Comparison of ENCODE assay signal across 8 cellular contexts in the genomic region with DNA sequence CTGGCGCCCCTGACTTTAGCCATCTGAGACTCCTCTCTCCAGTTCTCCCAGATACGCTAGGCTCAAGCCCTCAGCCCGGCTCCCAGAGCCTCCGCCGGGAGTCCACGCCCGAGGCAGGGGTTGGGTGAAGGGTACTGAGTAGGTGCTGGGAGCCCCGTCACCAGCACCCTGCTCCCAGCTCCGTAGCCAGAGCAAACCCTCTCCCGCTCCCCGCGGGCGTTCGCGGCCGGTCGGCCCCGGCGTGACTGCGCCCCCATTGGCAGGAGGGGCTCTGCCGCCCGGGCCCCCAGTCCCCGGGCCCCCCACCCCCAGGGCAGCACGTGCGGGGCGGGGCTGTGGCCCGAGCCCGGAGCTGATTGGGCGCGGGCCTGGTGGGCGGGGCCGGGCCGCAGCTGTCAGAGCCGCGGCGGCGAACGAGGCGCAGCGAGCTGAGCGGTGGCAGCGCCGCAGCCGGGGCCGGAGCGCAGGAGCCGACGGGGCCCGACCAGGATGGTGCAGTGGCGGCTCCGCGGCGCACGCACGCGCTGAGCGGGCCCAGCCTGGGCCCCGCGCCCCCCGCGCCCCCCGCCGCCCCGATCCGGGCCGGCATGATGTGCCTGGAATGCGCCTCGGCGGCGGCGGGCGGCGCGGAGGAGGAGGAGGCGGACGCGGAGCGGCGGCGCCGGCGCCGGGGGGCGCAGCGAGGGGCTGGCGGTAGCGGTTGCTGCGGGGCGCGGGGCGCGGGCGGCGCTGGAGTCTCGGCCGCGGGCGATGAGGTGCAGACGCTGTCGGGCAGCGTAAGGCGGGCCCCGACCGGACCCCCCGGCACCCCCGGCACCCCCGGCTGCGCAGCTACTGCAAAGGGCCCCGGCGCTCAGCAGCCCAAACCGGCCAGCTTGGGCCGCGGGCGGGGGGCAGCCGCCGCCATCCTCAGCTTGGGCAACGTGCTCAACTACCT. TPM values are rescaled to one million over a fixed set of nuclear protein-coding genes. Genes with fewer than 3 reads are reported as not detected.
DNase-seq lines count a peak whose midpoint lies in the region; ATAC-seq and TF ChIP-seq lines count a peak whose summit lies in the region.

A gene with protein sequence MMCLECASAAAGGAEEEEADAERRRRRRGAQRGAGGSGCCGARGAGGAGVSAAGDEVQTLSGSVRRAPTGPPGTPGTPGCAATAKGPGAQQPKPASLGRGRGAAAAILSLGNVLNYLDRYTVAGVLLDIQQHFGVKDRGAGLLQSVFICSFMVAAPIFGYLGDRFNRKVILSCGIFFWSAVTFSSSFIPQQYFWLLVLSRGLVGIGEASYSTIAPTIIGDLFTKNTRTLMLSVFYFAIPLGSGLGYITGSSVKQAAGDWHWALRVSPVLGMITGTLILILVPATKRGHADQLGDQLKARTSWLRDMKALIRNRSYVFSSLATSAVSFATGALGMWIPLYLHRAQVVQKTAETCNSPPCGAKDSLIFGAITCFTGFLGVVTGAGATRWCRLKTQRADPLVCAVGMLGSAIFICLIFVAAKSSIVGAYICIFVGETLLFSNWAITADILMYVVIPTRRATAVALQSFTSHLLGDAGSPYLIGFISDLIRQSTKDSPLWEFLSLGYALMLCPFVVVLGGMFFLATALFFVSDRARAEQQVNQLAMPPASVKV (plus strand): TSS at position 421 of the 937 bp plus-strand sequence. CDS start 167 bp downstream, at position 588.

- ATAC-seq in GM18498 (IDR thresholded peaks at IDR 0.05; ENCODE audit: unreplicated experiment), result peak; percentile 69
- peak; percentile 88 to 92 for ATAC-seq in right cardiac atrium
- peak; percentile 90 for ATAC-seq in upper lobe of right lung

- H3K4me3 ChIP-seq in right cardiac atrium (ENCODE audit: low read length) (peak within 1 kb of the TSS; percentile 57), upper lobe of right lung (peak within 1 kb of the TSS; percentile 55)

- intact Hi-C loops in right cardiac atrium (cut with DNase I), result no loop called here
- intact Hi-C loops in posterior cingulate gyrus (cut with DNase I), result loop anchor here (10.0 kb wide), 1 partner anchor 74 kb away; no protein-coding TSS in a partner anchor
- intact Hi-C loops in upper lobe of right lung (cut with DNase I), result no loop called here

- DNase-seq in HuH-7 (ENCODE audit: low spot score), result peak; percentile 79
- DNase-seq in T follicular helper cell (ENCODE audit: low read depth), result peak; percentile 44
- peak in 51 of 56 donors; percentile 23 to 88 (median 68) for DNase-seq in amygdala (lab: John Stamatoyannopoulos, UW)
- DNase-seq in right cardiac atrium, result peak; percentile 72 to 93 (median 89)
- peak; percentile 72 to 98 (median 80) for DNase-seq in posterior cingulate gyrus
- DNase-seq in upper lobe of right lung, result peak; percentile 86
- no peak for DNase-seq in NCI-H2107 (lab: John Stamatoyannopoulos, UW)

- H3K4me1 ChIP-seq in right cardiac atrium (ENCODE audit: control insufficient read depth, insufficient read depth, low read length), result no peaks in the 10 kb centered on the region
- peaks cover 30% of the 10 kb centered on the region for H3K4me1 ChIP-seq in upper lobe of right lung

- H3K27ac ChIP-seq in right cardiac atrium (ENCODE audit: low read length) (no peak within 1 kb of the TSS), upper lobe of right lung (peak within 1 kb of the TSS; percentile 31)

- H3K36me3 ChIP-seq in upper lobe of right lung, result no peaks in the 10 kb centered on the region

- WGBS in right cardiac atrium, result 1% methylated on average over 117 of the region's 117 CpGs

- H3K27me3 ChIP-seq in right cardiac atrium (ENCODE audit: control insufficient read depth, insufficient read depth), result no peaks in the 10 kb centered on the region
- H3K27me3 ChIP-seq in upper lobe of right lung, result peaks cover 27% of the 10 kb centered on the region

- H3K9me3 ChIP-seq in right cardiac atrium (ENCODE audit: control insufficient read depth, low read length) (no peaks in the 10 kb centered on the region), upper lobe of right lung (no peaks in the 10 kb centered on the region)

- no peak for TF ChIP-seq CTCF in upper lobe of right lung (IDR thresholded peaks at IDR 0.05)

RNA-seq across cellular contexts. Expression of the gene that starts here (rescaled TPM):
- 10 to 100 TPM in 2 of 4 donors, 1 to 10 TPM in 2; 9.6 to 12.7 (median 10.3) TPM for total RNA-seq in right cardiac atrium
- 16.2 TPM for polyA plus RNA-seq in right cardiac atrium
- 67.0 TPM for total RNA-seq in upper lobe of right lung
